ENCODE assay signal across 8 cellular contexts in genomic region chr13:20118268-20119140, GRCh38. TPM values are rescaled to one million over a fixed set of nuclear protein-coding genes. Genes with fewer than 3 reads are reported as not detected.
A peak's percentile ranks its signal among the peaks of the same experiment; 100 is the strongest.
DNase-seq lines count a peak whose midpoint lies in the region; ATAC-seq and TF ChIP-seq lines count a peak whose summit lies in the region.

No MANE protein-coding gene starts in this region.

- no peak for TF ChIP-seq POLR2A in heart left ventricle (IDR thresholded peaks at IDR 0.05)

- H3K36me3 ChIP-seq in BE2C, result no peaks in the 10 kb centered on the region
- no peaks in the 10 kb centered on the region for H3K36me3 ChIP-seq in heart left ventricle

- H3K27me3 Mint-ChIP-seq in activated naive CD8-positive, alpha-beta T cell, result no peaks in the 10 kb centered on the region
- H3K27me3 Mint-ChIP-seq in progenitor cell of endocrine pancreas, result peaks cover 3% of the 10 kb centered on the region

- H3K4me1 ChIP-seq in BE2C (peaks cover 4% of the 10 kb centered on the region), heart left ventricle (peaks cover 0 to 19% (median 4%) of the 10 kb centered on the region in 12 donors)

- TF ChIP-seq CTCF in BE2C (IDR thresholded peaks at IDR 0.05; ENCODE audit: low read depth, low read length) (no peak), heart left ventricle (IDR thresholded peaks at IDR 0.05) (peak in 1 of 12 donors; percentile 23), progenitor cell of endocrine pancreas (IDR thresholded peaks at IDR 0.05; ENCODE audit: unreplicated experiment) (peak; percentile 66)

- no peaks in the 10 kb centered on the region for H3K27me3 ChIP-seq in BE2C
- H3K27me3 ChIP-seq in heart left ventricle, result no peaks in the 10 kb centered on the region

- no peaks in the 10 kb centered on the region for H3K36me3 Mint-ChIP-seq in activated naive CD8-positive, alpha-beta T cell
- H3K36me3 Mint-ChIP-seq in progenitor cell of endocrine pancreas (ENCODE audit: insufficient read depth), result no peaks in the 10 kb centered on the region

- H3K4me3 ChIP-seq in BE2C (ENCODE audit: low read depth, low read length) (peak overlapping the region; percentile 75), heart left ventricle (peak overlapping the region; percentile 42 to 90 (median 64))

- H3K9me3 ChIP-seq in BE2C (no peaks in the 10 kb centered on the region), heart left ventricle (no peaks in the 10 kb centered on the region)

- DNase-seq in BE2C, result peak; percentile 48
- peak; percentile 32 for DNase-seq in NCI-H2171 (lab: John Stamatoyannopoulos, UW)
- peak; percentile 58 to 82 (median 70) for DNase-seq in heart left ventricle
- DNase-seq in progenitor cell of endocrine pancreas (ENCODE audit: low spot score, unreplicated experiment), result peak; percentile 14
- DNase-seq in OCI-M1 (lab: John Stamatoyannopoulos, UW), result no peak

- ATAC-seq in GM19397 (IDR thresholded peaks at IDR 0.05; ENCODE audit: unreplicated experiment) (peak; percentile 18), heart left ventricle (peak; percentile 77 to 86 (median 82)), GM21723 (IDR thresholded peaks at IDR 0.05; ENCODE audit: unreplicated experiment) (no peak)

- H3K27ac Mint-ChIP-seq in activated naive CD8-positive, alpha-beta T cell, result peak overlapping the region; percentile 86
- peak overlapping the region; percentile 50 for H3K27ac Mint-ChIP-seq in progenitor cell of endocrine pancreas

- no peaks in the 10 kb centered on the region for H3K9me3 Mint-ChIP-seq in activated naive CD8-positive, alpha-beta T cell (ENCODE audit: low read depth)
- H3K9me3 Mint-ChIP-seq in progenitor cell of endocrine pancreas (ENCODE audit: low read depth), result no peaks in the 10 kb centered on the region

- H3K4me1 Mint-ChIP-seq in activated naive CD8-positive, alpha-beta T cell (ENCODE audit: low read depth), result peaks cover 20% of the 10 kb centered on the region
- peaks cover 6% of the 10 kb centered on the region for H3K4me1 Mint-ChIP-seq in progenitor cell of endocrine pancreas (ENCODE audit: low read depth)

- intact Hi-C loops in heart left ventricle (cut with DNase I), result no loop called here

- WGBS in heart left ventricle, 4 donors, result 1 to 10% (median 3%) methylated on average over 13 to 55 of the region's 55 CpGs

- H3K27ac ChIP-seq in heart left ventricle, result peak overlapping the region; percentile 67 to 94 (median 88)

- H3K4me3 Mint-ChIP-seq in activated naive CD8-positive, alpha-beta T cell, result peak overlapping the region; percentile 90
- H3K4me3 Mint-ChIP-seq in progenitor cell of endocrine pancreas (ENCODE audit: low read depth), result peak overlapping the region; percentile 77

RNA-seq across cellular contexts. Expression of gene GJA3, which starts 42.3 kb away (rescaled TPM):
- polyA plus RNA-seq in BE2C (2012; ENCODE audit: insufficient read depth, insufficient read length, low read depth), result not detected
- total RNA-seq in heart left ventricle (10 to 100 TPM; 13.6 to 30.5 (median 17.9) TPM), progenitor cell of endocrine pancreas (0.04 and 0.12 TPM in 2 replicates)
- 1 to 10 TPM; 5.4 to 9.3 TPM for polyA plus RNA-seq in heart left ventricle

Comparison
In these comparisons a context has a peak if more than half of its experiments do, and no peak if none do; other contexts are left out.
1. RNA of gene GJA3, which starts 42.3 kb away (total RNA-seq): 13.6 to 30.5 TPM in heart left ventricle; 0.04 to 0.12 TPM in progenitor cell of endocrine pancreas; every median in the first group is over 10 times any median in the second.